Comparison of ENCODE assay signal across 1 cellular context in genomic region chr18:49161627-49162026, GRCh38.
TF ChIP-seq lines count a peak whose summit lies in the region.

No MANE protein-coding gene starts in this region.

TF ChIP-seq in GM12878, 131 proteins besides CTCF, POLR2A, EP300 and RAD21 (continued from another document):
- TF ChIP-seq PBX3 (IDR thresholded peaks at IDR 0.05; ENCODE audit: insufficient replicate concordance, low read depth, low read length) (peak; percentile 34), BCL3 (IDR thresholded peaks at IDR 0.05; ENCODE audit: borderline replicate concordance, insufficient read depth, low read depth, low read length, poor library complexity, severe bottlenecking) (peak; percentile 94), ZNF24 (IDR thresholded peaks at IDR 0.05) (peak; percentile 91), ZNF592 (IDR thresholded peaks at IDR 0.05) (peak; percentile 23; the same call in 1 of the 2 replicates), TAF1 (IDR thresholded peaks at IDR 0.05; ENCODE audit: borderline replicate concordance, low read depth, low read length) (no peak), ZNF217 (IDR thresholded peaks at IDR 0.05) (peak; percentile 81), RCOR1 (conservative IDR thresholded peaks at IDR 0.05; ENCODE audit: low read depth, low read length) (0 out of 2 replicates have a peak, but pooled peaks have one; percentile 38), STAT1 (conservative IDR thresholded peaks at IDR 0.05) (no peak), GABPA (IDR thresholded peaks at IDR 0.05; ENCODE audit: low read depth) (peak; percentile 67), BCL11A (IDR thresholded peaks at IDR 0.05; ENCODE audit: low read depth, low read length) (peak; percentile 99)
